Comparison of ENCODE assay signal across 10 cellular contexts in genomic region chr16:28090646-28091377, GRCh38. TPM values are rescaled to one million over a fixed set of nuclear protein-coding genes. Genes with fewer than 3 reads are reported as not detected.
DNase-seq lines count a peak whose midpoint lies in the region; ATAC-seq and TF ChIP-seq lines count a peak whose summit lies in the region.
"Had no signal": no experiment of that assay in that cellular context is flagged by ENCODE, and none has a peak within 500 bp of the region (broad histone marks: within the 10 kb centered on the region; RNA-seq: fewer than 3 reads in every experiment).

No MANE protein-coding gene starts in this region.

- no peak for DNase-seq in BE2C
- peak; percentile 71 for DNase-seq in HK-2 (ENCODE audit: unreplicated experiment)
- peak; percentile 43 for DNase-seq in astrocyte of the spinal cord (ENCODE audit: low read depth, low spot score)
- DNase-seq in kidney tubule cell (ENCODE audit: low spot score) = peak; percentile 82
- no peak for DNase-seq in NCI-H1105 treated with DMSO at 0.1 percent for 48 hours (lab: John Stamatoyannopoulos, UW)
- no peak for DNase-seq in epidermal melanocyte (ENCODE audit: insufficient read length, low spot score)
- no peak for DNase-seq in stimulated activated CD4-positive, alpha-beta T cell treated with anti-CD3 and anti-CD28 coated beads, Interleukin-2, amount 100 ng/mL, for 24 hours
- DNase-seq: DMS79, NCI-H446 had no signal

- TF ChIP-seq CTCF in BE2C (IDR thresholded peaks at IDR 0.05; ENCODE audit: low read depth, low read length) (peak; percentile 20; the same call in 1 of the 2 replicates), astrocyte of the spinal cord (IDR thresholded peaks at IDR 0.05; ENCODE audit: low read depth, low read length) (peak; percentile 37)

- no peak for ATAC-seq in HG02642 (IDR thresholded peaks at IDR 0.05; ENCODE audit: poor library complexity, unreplicated experiment)

- peaks cover 4% of the 10 kb centered on the region; the same call in 1 of the 2 replicates for H3K36me3 ChIP-seq in BE2C

- H3K27me3 ChIP-seq in BE2C = no peaks in the 10 kb centered on the region

- H3K4me3 ChIP-seq in BE2C (ENCODE audit: low read depth, low read length) (no peak overlapping the region), astrocyte of the spinal cord (ENCODE audit: low read depth, low read length) (no peak overlapping the region)

- no peaks in the 10 kb centered on the region; the same call in 1 of the 2 replicates for H3K4me1 ChIP-seq in BE2C

- H3K9me3 ChIP-seq in BE2C = no peaks in the 10 kb centered on the region

- in situ Hi-C loops in astrocyte of the spinal cord (cut with HindIII; ENCODE audit: low sequenced_read_pairs) = no loop called here

RNA-seq across cellular contexts. Expression of gene GSG1L, which starts 27.3 kb away (rescaled TPM):
- not detected for polyA plus RNA-seq in BE2C (2012; ENCODE audit: insufficient read depth, insufficient read length, low read depth)

Comparison
In these comparisons a context has a peak if more than half of its experiments do, and no peak if none do; other contexts are left out.
1. DNase-seq: peak in HK-2 (single experiment), astrocyte of the spinal cord (single experiment) and kidney tubule cell (single experiment); none in BE2C (single experiment), NCI-H1105 treated with DMSO at 0.1 percent for 48 hours (single experiment), epidermal melanocyte (single experiment) and stimulated activated CD4-positive, alpha-beta T cell treated with anti-CD3 and anti-CD28 coated beads, Interleukin-2, amount 100 ng/mL, for 24 hours (0 of 2).